In genomic region chr22:36180038-36180880, GRCh38 we compare ENCODE assay signal across 8 cellular contexts. TPM values are rescaled to one million over a fixed set of nuclear protein-coding genes. Genes with fewer than 3 reads are reported as not detected.
A peak's percentile ranks its signal among the peaks of the same experiment; 100 is the strongest.
DNase-seq lines count a peak whose midpoint lies in the region; ATAC-seq lines count a peak whose summit lies in the region.

No MANE protein-coding gene starts in this region.

- peak; percentile 96 to 99 for ATAC-seq in activated naive CD4-positive, alpha-beta T cell treated with anti-CD3 and anti-CD28 coated beads, Interleukin-2, amount 50 U/mL, for 72 hours
- ATAC-seq in Right ventricle myocardium superior (ENCODE audit: poor library complexity) (peak; percentile 93), HG03135 (IDR thresholded peaks at IDR 0.05; ENCODE audit: unreplicated experiment) (no peak)

- no peaks in the 10 kb centered on the region for H3K36me3 ChIP-seq in CD8-positive, alpha-beta memory T cell (ENCODE audit: insufficient read depth, low read length)

- H3K4me3 Mint-ChIP-seq in CD8-positive, alpha-beta memory T cell = no peak overlapping the region

- H3K36me3 Mint-ChIP-seq in CD8-positive, alpha-beta memory T cell = no peaks in the 10 kb centered on the region
- H3K36me3 Mint-ChIP-seq in activated naive CD4-positive, alpha-beta T cell treated with anti-CD3 and anti-CD28 coated beads, Interleukin-2, amount 50 U/mL, for 72 hours = peaks cover 0 to 9% of the 10 kb centered on the region in 2 donors

- peaks cover 3% of the 10 kb centered on the region for H3K4me1 ChIP-seq in CD8-positive, alpha-beta memory T cell (ENCODE audit: insufficient read depth, low read length)

- no peaks in the 10 kb centered on the region for H3K27me3 Mint-ChIP-seq in CD8-positive, alpha-beta memory T cell

- H3K9me3 ChIP-seq in CD8-positive, alpha-beta memory T cell (ENCODE audit: low read length) = no peaks in the 10 kb centered on the region

- H3K9me3 Mint-ChIP-seq in CD8-positive, alpha-beta memory T cell = no peaks in the 10 kb centered on the region
- peaks cover 0 to 5% of the 10 kb centered on the region in 2 donors for H3K9me3 Mint-ChIP-seq in activated naive CD4-positive, alpha-beta T cell treated with anti-CD3 and anti-CD28 coated beads, Interleukin-2, amount 50 U/mL, for 72 hours

- H3K4me3 ChIP-seq in CD8-positive, alpha-beta memory T cell (ENCODE audit: low read length) = no peak overlapping the region

- H3K27me3 ChIP-seq in CD8-positive, alpha-beta memory T cell (ENCODE audit: insufficient read depth, low read length, poor library complexity, severe bottlenecking) = no peaks in the 10 kb centered on the region

- H3K4me1 Mint-ChIP-seq in CD8-positive, alpha-beta memory T cell = peaks cover 4 to 7% (median 5%) of the 10 kb centered on the region in 3 donors

- intact Hi-C loops in Right ventricle myocardium superior (cut with DNase I) = loop anchor here (5.0 kb wide), 1 partner anchor 33 kb away; no protein-coding TSS in a partner anchor
- intact Hi-C loops in posterior vena cava (cut with DNase I) = loop anchor here in 1 of 2 donors (2.0 kb wide), 1 partner anchor 35 kb away; no protein-coding TSS in a partner anchor

- peak overlapping the region in 2 of 8 donors; percentile 3 to 48 for H3K27ac Mint-ChIP-seq in CD8-positive, alpha-beta memory T cell
- H3K27ac Mint-ChIP-seq in activated naive CD4-positive, alpha-beta T cell treated with anti-CD3 and anti-CD28 coated beads, Interleukin-2, amount 50 U/mL, for 72 hours = no peak overlapping the region

- CTCF ChIA-PET in CD8-positive, alpha-beta memory T cell (lab: Charles Lee) = interaction anchor here (0.6 to 4.5 kb wide), 16 partner anchors 11 to 306 kb away, joined by 3 to 38 read pairs (median 6); partner anchors contain the start of genes APOL2 and APOL3

- DNase-seq in CD8-positive, alpha-beta memory T cell = peak; percentile 71 to 90 (median 80)
- peak; percentile 19 for DNase-seq in HS-27A (ENCODE audit: low read depth)
- DNase-seq in SKM-1 treated with dmso at 0.1 percent for 144 hours (lab: John Stamatoyannopoulos, UW; ENCODE audit: unreplicated experiment) = peak; percentile 55
- DNase-seq in activated naive CD4-positive, alpha-beta T cell treated with anti-CD3 and anti-CD28 coated beads, Interleukin-2, amount 50 U/mL, for 72 hours (ENCODE audit: low spot score in 2 of 2) = peak; percentile 79 to 89
- DNase-seq in Right ventricle myocardium superior = peak; percentile 94
- DNase-seq in posterior vena cava (ENCODE audit: low spot score) = peak; percentile 96
- peak; percentile 89 for DNase-seq in ureter (ENCODE audit: low spot score)

- H3K27ac ChIP-seq in CD8-positive, alpha-beta memory T cell (ENCODE audit: low read depth, low read length) = no peak overlapping the region

- POLR2A ChIA-PET in CD8-positive, alpha-beta memory T cell (lab: Charles Lee) = interaction anchor here (1.0 kb wide), 1 partner anchor 20 kb away, joined by 3 read pairs; the partner anchor contains the start of gene APOL3

RNA-seq across cellular contexts. Expression of gene APOL3, which starts 19.7 kb away (rescaled TPM):
- 10 to 100 TPM; 43.1 to 48.3 TPM for total RNA-seq in CD8-positive, alpha-beta memory T cell
- polyA plus RNA-seq in CD8-positive, alpha-beta memory T cell = 102 TPM
- 10 to 100 TPM; 46.4 to 70.0 TPM for total RNA-seq in activated naive CD4-positive, alpha-beta T cell treated with anti-CD3 and anti-CD28 coated beads, Interleukin-2, amount 50 U/mL, for 72 hours
- total RNA-seq in Right ventricle myocardium superior (25.5 TPM), posterior vena cava (10 to 100 TPM; 54.5 to 69.2 TPM), ureter (47.4 TPM)

RNA-seq across cellular contexts. Expression of gene APOL4, which starts 21.4 kb away (rescaled TPM):
- under 1 TPM; 0.42 to 0.46 TPM for total RNA-seq in CD8-positive, alpha-beta memory T cell
- not detected for polyA plus RNA-seq in CD8-positive, alpha-beta memory T cell
- under 1 TPM; 0.14 to 0.18 TPM for total RNA-seq in activated naive CD4-positive, alpha-beta T cell treated with anti-CD3 and anti-CD28 coated beads, Interleukin-2, amount 50 U/mL, for 72 hours
- 5.0 TPM for total RNA-seq in Right ventricle myocardium superior
- 1 to 10 TPM; 7.5 to 9.5 TPM for total RNA-seq in posterior vena cava
- total RNA-seq in ureter = 34.4 TPM

RNA-seq across cellular contexts. Expression of gene APOL2, which starts 59.1 kb away (rescaled TPM):
- 10 to 100 TPM; 59.0 to 62.8 TPM for total RNA-seq in CD8-positive, alpha-beta memory T cell
- polyA plus RNA-seq in CD8-positive, alpha-beta memory T cell = 27.1 TPM
- 10 to 100 TPM; 51.3 to 68.6 TPM for total RNA-seq in activated naive CD4-positive, alpha-beta T cell treated with anti-CD3 and anti-CD28 coated beads, Interleukin-2, amount 50 U/mL, for 72 hours
- total RNA-seq in Right ventricle myocardium superior (58.6 TPM), posterior vena cava (10 to 100 TPM; 50.5 to 54.4 TPM), ureter (52.7 TPM)

Comparison
In these comparisons a context has a peak if more than half of its experiments do, and no peak if none do; other contexts are left out.
1. DNase-seq: peak in every context shown above with its lines; median percentile 96 in posterior vena cava; 94 in Right ventricle myocardium superior; 89 in ureter; 84 in activated naive CD4-positive, alpha-beta T cell treated with anti-CD3 and anti-CD28 coated beads, Interleukin-2, amount 50 U/mL, for 72 hours; 80 in CD8-positive, alpha-beta memory T cell; 55 in SKM-1 treated with dmso at 0.1 percent for 144 hours; 19 in HS-27A.